In the genomic region with DNA sequence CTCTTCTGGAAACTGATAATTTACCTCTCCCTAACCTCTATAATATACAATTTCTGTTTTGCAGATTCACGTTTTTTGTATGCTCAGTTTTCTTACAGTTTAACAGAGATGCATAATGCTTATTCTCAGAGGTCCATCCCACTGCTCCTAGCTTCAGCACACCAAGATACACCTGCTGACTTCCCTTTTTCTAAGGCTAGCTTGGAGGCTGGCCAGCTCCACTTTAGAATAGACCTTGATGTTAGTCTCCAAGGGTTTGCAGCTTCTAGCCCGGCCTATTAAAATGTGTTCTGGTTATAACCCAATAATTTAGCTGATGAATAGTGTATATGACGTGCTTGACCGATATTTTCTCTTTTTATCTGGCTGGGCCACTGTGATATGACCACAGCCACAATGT, we compare ENCODE assay signal across 29 cellular contexts.
"Had no signal": no experiment of that assay in that cellular context is flagged by ENCODE, and none has a peak within 500 bp of the region (broad histone marks: within the 10 kb centered on the region; RNA-seq: fewer than 3 reads in every experiment).

No MANE protein-coding gene starts in this region.

- FAIRE-seq: bronchial epithelial cell, TTC549 had no signal

- H3K36me3 ChIP-seq: ascending aorta, cardiac muscle cell, colonic mucosa had no signal

- DNase-seq: activated B cell treated with CpG ODN at 0.5 μM for 24 hours; activated CD4-positive, alpha-beta memory T cell treated with anti-CD3 and anti-CD28 coated beads for 36 hours; activated CD4-positive, alpha-beta T cell treated with anti-CD3 and anti-CD28 coated beads for 4 hours; activated CD4-positive, alpha-beta T cell treated with anti-CD3 and anti-CD28 coated beads, Interleukin-2, amount 10 ng/mL, durations not matched to agents 24 days and 14 days; activated CD4-positive, alpha-beta T cell treated with anti-CD3 and anti-CD28 coated beads, Interleukin-2, amount 50 U/mL, for 1 hour; activated CD4-positive, alpha-beta T cell treated with anti-CD3 and anti-CD28 coated beads, Interleukin-2, amount 50 U/mL, for 4 hours; activated CD4-positive, CD25-positive, alpha-beta regulatory T cell treated with anti-CD3 and anti-CD28 coated beads, Interleukin-2, amount 50 U/mL, for 72 hours; activated CD8-positive, alpha-beta memory T cell treated with anti-CD3 and anti-CD28 coated beads, Interleukin-2, amount 50 U/mL, for 4 hours; activated CD8-positive, alpha-beta T cell treated with anti-CD3 and anti-CD28 coated beads for 36 hours; activated effector memory CD4-positive, alpha-beta T cell treated with Interleukin-2 at 50 U/mL for 16 hours; activated gamma-delta T cell; activated naive CD4-positive, alpha-beta T cell treated with anti-CD3 and anti-CD28 coated beads, Interleukin-2, amount 10 ng/mL, durations not matched to agents 7 days and 5 days; activated naive CD4-positive, alpha-beta T cell treated with Interleukin-2 at 50 U/mL for 16 hours; activated naive CD8-positive, alpha-beta T cell treated with anti-CD3 and anti-CD28 coated beads, Interleukin-2, amount 10 ng/mL, durations not matched to agents 7 days and 5 days; activated naive CD8-positive, alpha-beta T cell treated with anti-CD3 and anti-CD28 coated beads, Interleukin-2, amount 50 U/mL, for 24 hours; activated T-cell treated with anti-CD3 and anti-CD28 coated beads for 4 hours; activated T-cell treated with anti-CD3 and anti-CD28 coated beads, Interleukin-2, amount 50 U/mL, for 1 hour; activated T-cell treated with anti-CD3 and anti-CD28 coated beads, Interleukin-2, amount 50 U/mL, for 48 hours; amygdala; anterior cingulate cortex; caudate nucleus; cerebellar nuclear complex; colonic mucosa; T-helper 9 cell had no signal

- H3K27ac ChIP-seq: ascending aorta, cardiac muscle cell, colonic mucosa, VCaP had no signal

- H3K4me3 ChIP-seq: ascending aorta, cardiac muscle cell, colonic mucosa had no signal

- H3K27me3 ChIP-seq: ascending aorta, cardiac muscle cell, colonic mucosa had no signal

- H3K4me1 ChIP-seq: colonic mucosa had no signal

- ATAC-seq: activated CD8-positive, alpha-beta T cell treated with anti-CD3 and anti-CD28 coated beads for 36 hours; activated naive CD8-positive, alpha-beta T cell treated with anti-CD3 and anti-CD28 coated beads, Interleukin-2, amount 50 U/mL, for 24 hours had no signal

- H3K9me3 ChIP-seq: ascending aorta, colonic mucosa had no signal
